9 cellular contexts compared by ENCODE assay signal in the genomic region with DNA sequence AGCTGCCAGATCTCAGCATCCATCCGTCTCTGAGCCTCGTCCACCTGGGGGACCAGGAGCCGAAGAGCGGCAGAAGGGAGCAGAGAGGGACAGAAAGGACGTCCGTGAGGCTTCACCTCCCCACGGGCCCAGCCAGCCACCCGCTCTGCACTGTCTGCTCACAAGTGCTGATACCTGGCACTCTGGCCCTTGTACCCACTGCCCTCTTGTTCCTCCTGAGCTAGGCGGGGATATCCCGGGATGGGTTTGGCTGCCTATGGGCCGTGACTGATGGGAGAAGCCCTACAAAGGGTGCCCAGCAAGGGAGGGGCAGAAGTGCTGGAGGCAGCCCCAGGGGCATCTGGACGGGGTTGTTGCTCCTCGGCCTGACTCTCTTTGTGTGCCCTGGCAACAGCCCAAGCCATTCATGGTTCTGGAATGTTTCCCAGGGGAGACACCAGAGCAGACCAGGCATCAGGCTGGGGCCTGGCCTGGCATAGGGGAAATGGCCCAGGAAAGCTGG. TPM values are rescaled to one million over a fixed set of nuclear protein-coding genes. Genes with fewer than 3 reads are reported as not detected.
A peak's percentile ranks its signal among the peaks of the same experiment; 100 is the strongest.
DNase-seq lines count a peak whose midpoint lies in the region; ATAC-seq and TF ChIP-seq lines count a peak whose summit lies in the region.
"Had no signal": no experiment of that assay in that cellular context is flagged by ENCODE, and none has a peak within 500 bp of the region (broad histone marks: within the 10 kb centered on the region; RNA-seq: fewer than 3 reads in every experiment).

No MANE protein-coding gene starts in this region.

- H3K4me3 ChIP-seq in BE2C (ENCODE audit: low read depth, low read length) (no peak overlapping the region), colonic mucosa (no peak overlapping the region)
- H3K4me3 ChIP-seq: GM12878 had no signal

- H3K9ac ChIP-seq in colonic mucosa (ENCODE audit: low read depth in 2 of 2, low read length in 2 of 2): no peak overlapping the region

- H3K9me3 ChIP-seq in BE2C: no peaks in the 10 kb centered on the region
- H3K9me3 ChIP-seq in colonic mucosa: no peaks in the 10 kb centered on the region

- H3K4me1 ChIP-seq in BE2C (no peaks in the 10 kb centered on the region), colonic mucosa (no peaks in the 10 kb centered on the region)

- H3K36me3 ChIP-seq in BE2C: no peaks in the 10 kb centered on the region
- H3K36me3 ChIP-seq in colonic mucosa: peaks cover 3% of the 10 kb centered on the region

- intact Hi-C loops in colonic mucosa (cut with DNase I): no loop called here

- DNase-seq in BE2C (peak; percentile 82), NCI-H2029 (lab: John Stamatoyannopoulos, UW) (peak; percentile 56), colonic mucosa (peak; percentile 66), midbrain (lab: John Stamatoyannopoulos, UW) (peak; percentile 63), KG1 (lab: John Stamatoyannopoulos, UW) (no peak), NCI-H526 treated with DMSO at 0.1 percent for 48 hours (lab: John Stamatoyannopoulos, UW) (no peak), MV-4-11 (lab: John Stamatoyannopoulos, UW) (no peak)

- H3K27ac ChIP-seq in colonic mucosa: no peak overlapping the region

- no peak for ATAC-seq in HG03378 (IDR thresholded peaks at IDR 0.05; ENCODE audit: unreplicated experiment)
- ATAC-seq: GM12878 had no signal

- H3K27me3 ChIP-seq in BE2C (no peaks in the 10 kb centered on the region), colonic mucosa (no peaks in the 10 kb centered on the region)

- TF ChIP-seq CTCF in BE2C (IDR thresholded peaks at IDR 0.05; ENCODE audit: low read depth, low read length) (no peak), colonic mucosa (IDR thresholded peaks at IDR 0.05) (no peak)

RNA-seq across cellular contexts. Expression of a gene that starts 57.6 kb away (rescaled TPM):
- not detected for polyA plus RNA-seq in BE2C (2012; ENCODE audit: insufficient read depth, insufficient read length, low read depth)
- under 1 TPM; 0.08 to 0.25 TPM for total RNA-seq in colonic mucosa

Comparison
In these comparisons a context has a peak if more than half of its experiments do, and no peak if none do; other contexts are left out.
1. DNase-seq: peak in BE2C (single experiment), NCI-H2029 (single experiment), colonic mucosa (single experiment) and midbrain (single experiment); none in KG1 (single experiment), NCI-H526 treated with DMSO at 0.1 percent for 48 hours (single experiment) and MV-4-11 (single experiment).